In genomic region chr5:39058984-39059565, GRCh38 we compare ENCODE assay signal across 19 cellular contexts. TPM values are rescaled to one million over a fixed set of nuclear protein-coding genes. Genes with fewer than 3 reads are reported as not detected.
DNase-seq lines count a peak whose midpoint lies in the region; ATAC-seq and TF ChIP-seq lines count a peak whose summit lies in the region.
"Had no signal": no experiment of that assay in that cellular context is flagged by ENCODE, and none has a peak within 500 bp of the region (broad histone marks: within the 10 kb centered on the region; RNA-seq: fewer than 3 reads in every experiment).

No MANE protein-coding gene starts in this region.

- H3K4me3 Mint-ChIP-seq in CD14-positive monocyte: no peak overlapping the region
- peak overlapping the region; percentile 78 for H3K4me3 Mint-ChIP-seq in CD4-positive, alpha-beta T cell
- H3K4me3 Mint-ChIP-seq in mesothelial cell of epicardium: no peak overlapping the region

- DNase-seq in CD14-positive monocyte (ENCODE audit: low spot score) (no peak), RWPE2 (ENCODE audit: low spot score) (no peak), mesothelial cell of epicardium (ENCODE audit: low spot score in 2 of 2, unreplicated experiment in 2 of 2) (no peak), cerebellar cortex (ENCODE audit: low spot score) (no peak), COLO829 (ENCODE audit: low spot score) (no peak), C1 segment of cervical spinal cord (lab: John Stamatoyannopoulos, UW) (no peak)
- no peak for DNase-seq in CD4-positive, alpha-beta T cell
- DNase-seq: activated T-cell treated with anti-CD3 and anti-CD28 coated beads, Interleukin-2, amount 50 U/mL, for 1 hour; Calu3; mucosa of descending colon; NCI-H1436; NCI-H524; stimulated activated CD4-positive, alpha-beta T cell treated with anti-CD3 and anti-CD28 coated beads, Interleukin-4, amount 100 ng/mL, for 24 hours; stimulated activated naive CD8-positive, alpha-beta T cell treated with anti-CD3 and anti-CD28 coated beads, Interleukin-15, Interleukin-2, amounts not matched to agents 100 U/mL and 50 U/mL, for 24 hours; tibial artery had no signal

- H3K4me1 ChIP-seq in RWPE2 (ENCODE audit: insufficient read depth, poor library complexity, severe bottlenecking): peaks cover 11% of the 10 kb centered on the region

- CTCF ChIA-PET in CD4-positive, alpha-beta T cell (lab: Charles Lee): no interaction called here

- ATAC-seq in CD4-positive, alpha-beta T cell (ENCODE audit: poor library complexity): peak; percentile 52
- ATAC-seq in RWPE2 (ENCODE audit: low read depth): peak; percentile 33; the same call in 1 of the 3 replicates
- ATAC-seq: activated naive CD4-positive, alpha-beta T cell treated with anti-CD3 and anti-CD28 coated beads, Interleukin-2, amount 50 U/mL, for 72 hours; HCT116; mucosa of descending colon; SK-N-SH treated with all-trans-retinoic acid at 6 μM for 48 hours; stimulated activated naive CD8-positive, alpha-beta T cell treated with anti-CD3 and anti-CD28 coated beads, Interleukin-15, Interleukin-2, amounts not matched to agents 100 U/mL and 50 U/mL, for 24 hours had no signal

- H3K36me3 Mint-ChIP-seq in CD14-positive monocyte: peaks cover 12 to 16% of the 10 kb centered on the region in 2 donors
- peaks cover 18% of the 10 kb centered on the region for H3K36me3 Mint-ChIP-seq in CD4-positive, alpha-beta T cell (ENCODE audit: low read depth)
- peaks cover 3% of the 10 kb centered on the region for H3K36me3 Mint-ChIP-seq in mesothelial cell of epicardium

- peak overlapping the region in 4 of 7 donors; percentile 0 to 65 (median 36) for H3K27ac Mint-ChIP-seq in CD14-positive monocyte
- H3K27ac Mint-ChIP-seq in CD4-positive, alpha-beta T cell: peak overlapping the region; percentile 34
- peak overlapping the region; percentile 19 for H3K27ac Mint-ChIP-seq in mesothelial cell of epicardium
- H3K27ac Mint-ChIP-seq: activated naive CD4-positive, alpha-beta T cell treated with anti-CD3 and anti-CD28 coated beads, Interleukin-2, amount 50 U/mL, for 72 hours had no signal

- H3K9me3 Mint-ChIP-seq in CD14-positive monocyte: no peaks in the 10 kb centered on the region
- H3K9me3 Mint-ChIP-seq in CD4-positive, alpha-beta T cell: no peaks in the 10 kb centered on the region
- H3K9me3 Mint-ChIP-seq in mesothelial cell of epicardium: no peaks in the 10 kb centered on the region
- H3K9me3 Mint-ChIP-seq: activated naive CD4-positive, alpha-beta T cell treated with anti-CD3 and anti-CD28 coated beads, Interleukin-2, amount 50 U/mL, for 72 hours had no signal

- H3K36me3 ChIP-seq in RWPE2 (ENCODE audit: low read depth): peaks cover 5% of the 10 kb centered on the region; the same call in 1 of the 2 replicates

- TF ChIP-seq CTCF in CD14-positive monocyte (IDR thresholded peaks at IDR 0.05) (no peak), RWPE2 (IDR thresholded peaks at IDR 0.05; ENCODE audit: poor library complexity, severe bottlenecking) (no peak), mesothelial cell of epicardium (IDR thresholded peaks at IDR 0.05; ENCODE audit: unreplicated experiment) (no peak)
- TF ChIP-seq CTCF in CD4-positive, alpha-beta T cell (IDR thresholded peaks at IDR 0.05): no peak

- no peaks in the 10 kb centered on the region for H3K27me3 ChIP-seq in CD4-positive, alpha-beta T cell (ENCODE audit: control insufficient read depth, insufficient read depth, low read length)
- no peaks in the 10 kb centered on the region for H3K27me3 ChIP-seq in RWPE2 (ENCODE audit: insufficient read depth, poor library complexity, severe bottlenecking)
- H3K27me3 ChIP-seq: tibial artery had no signal

- H3K27me3 Mint-ChIP-seq in CD14-positive monocyte (ENCODE audit: low read depth in 3 of 3) (no peaks in the 10 kb centered on the region), mesothelial cell of epicardium (ENCODE audit: low read depth) (no peaks in the 10 kb centered on the region)
- H3K27me3 Mint-ChIP-seq in CD4-positive, alpha-beta T cell: no peaks in the 10 kb centered on the region

- no peaks in the 10 kb centered on the region for H3K9me3 ChIP-seq in CD4-positive, alpha-beta T cell (ENCODE audit: control insufficient read depth, low read length)
- H3K9me3 ChIP-seq in RWPE2 (ENCODE audit: severe bottlenecking): no peaks in the 10 kb centered on the region
- H3K9me3 ChIP-seq: mucosa of descending colon, tibial artery had no signal

- H3K27ac ChIP-seq in CD4-positive, alpha-beta T cell (ENCODE audit: low read depth, low read length): no peak overlapping the region
- H3K27ac ChIP-seq in RWPE2 (ENCODE audit: poor library complexity, severe bottlenecking): no peak overlapping the region
- H3K27ac ChIP-seq: epithelial cell of prostate had no signal

- intact Hi-C loops in CD14-positive monocyte (cut with micrococcal nuclease): no loop called here
- intact Hi-C loops in CD4-positive, alpha-beta T cell (cut with DNase I, micrococcal nuclease): loop anchor here (2.0 to 5.0 kb wide), 2 partner anchors 14 to 42 kb away; no protein-coding TSS in a partner anchor

- H3K4me3 ChIP-seq in RWPE2 (ENCODE audit: severe bottlenecking): no peak overlapping the region
- H3K4me3 ChIP-seq: mucosa of descending colon, tibial artery had no signal

- POLR2A ChIA-PET in CD4-positive, alpha-beta T cell (lab: Charles Lee): interaction anchor here (2.3 kb wide), 1 partner anchor 14 kb away, joined by 9 read pairs; no protein-coding TSS in a partner anchor

- H3K4me1 Mint-ChIP-seq in CD14-positive monocyte: peaks cover 17% of the 10 kb centered on the region
- H3K4me1 Mint-ChIP-seq in CD4-positive, alpha-beta T cell (ENCODE audit: low read depth): peaks cover 92% of the 10 kb centered on the region
- peaks cover 28% of the 10 kb centered on the region for H3K4me1 Mint-ChIP-seq in mesothelial cell of epicardium

RNA-seq across cellular contexts. Expression of gene RICTOR, which starts 15.1 kb away (rescaled TPM):
- 1 to 10 TPM; 3.5 to 7.0 TPM for polyA plus RNA-seq in CD14-positive monocyte
- 100 to 1,000 TPM; 125 TPM for total RNA-seq in CD4-positive, alpha-beta T cell
- total RNA-seq in mesothelial cell of epicardium: 44.4 to 48.6 TPM (median 46.4 TPM) in 3 replicates

Comparison
In these comparisons a context has a peak if more than half of its experiments do, and no peak if none do; other contexts are left out.
1. intact Hi-C loops: an anchor here in CD4-positive, alpha-beta T cell (2.0 to 5.0 kb wide); none called in CD14-positive monocyte.